ENCODE assay signal across 22 cellular contexts in genomic region chr4:108370826-108371225, GRCh38.
DNase-seq lines count a peak whose midpoint lies in the region; ATAC-seq, FAIRE-seq and TF ChIP-seq lines count a peak whose summit lies in the region.
"Had no signal": no experiment of that assay in that cellular context is flagged by ENCODE, and none has a peak within 500 bp of the region (broad histone marks: within the 10 kb centered on the region; RNA-seq: fewer than 3 reads in every experiment).

No MANE protein-coding gene starts in this region.

- H3K4me2 ChIP-seq in H9 (ENCODE audit: insufficient read depth, insufficient read length, low read length): no peak overlapping the region
- H3K4me2 ChIP-seq: A549, BLaER1 had no signal

- no peak overlapping the region for H2BK12ac ChIP-seq in H9 (ENCODE audit: insufficient read length, low read depth, low read length)

- H3T11ph ChIP-seq in H9 (ENCODE audit: low read length): no peak overlapping the region

- no peaks in the 10 kb centered on the region for H3K36me3 Mint-ChIP-seq in activated CD8-positive, alpha-beta T cell treated with anti-CD3 and anti-CD28 coated beads for 36 hours (ENCODE audit: low read depth)
- H3K36me3 Mint-ChIP-seq in activated CD8-positive, alpha-beta T cell treated with anti-CD3 and anti-CD28 coated beads, Interleukin-2, amount 10 ng/mL, durations not matched to agents 7 days and 5 days (ENCODE audit: low read depth): no peaks in the 10 kb centered on the region
- H3K36me3 Mint-ChIP-seq in H9 (ENCODE audit: insufficient read depth in 1 of 3, low read depth in 3 of 3): no peaks in the 10 kb centered on the region
- H3K36me3 Mint-ChIP-seq in activated naive CD8-positive, alpha-beta T cell treated with anti-CD3 and anti-CD28 coated beads, Interleukin-2, amount 50 U/mL, for 24 hours (ENCODE audit: low read depth): no peaks in the 10 kb centered on the region
- peaks cover 2% of the 10 kb centered on the region for H3K36me3 Mint-ChIP-seq in neural crest cell (ENCODE audit: low read depth)

- no peak overlapping the region for H4K91ac ChIP-seq in H9 (ENCODE audit: insufficient read length, low read depth, low read length)

- no peak overlapping the region for H3K27ac Mint-ChIP-seq in activated CD8-positive, alpha-beta T cell treated with anti-CD3 and anti-CD28 coated beads for 36 hours
- H3K27ac Mint-ChIP-seq in activated CD8-positive, alpha-beta T cell treated with anti-CD3 and anti-CD28 coated beads, Interleukin-2, amount 10 ng/mL, durations not matched to agents 7 days and 5 days: no peak overlapping the region
- no peak overlapping the region for H3K27ac Mint-ChIP-seq in H9
- no peak overlapping the region for H3K27ac Mint-ChIP-seq in activated naive CD8-positive, alpha-beta T cell treated with anti-CD3 and anti-CD28 coated beads, Interleukin-2, amount 50 U/mL, for 24 hours
- H3K27ac Mint-ChIP-seq in neural crest cell (ENCODE audit: unreplicated experiment): peak overlapping the region; percentile 79
- H3K27ac Mint-ChIP-seq: HFFc6 had no signal

- H2AFZ ChIP-seq in H9 (ENCODE audit: low read length): no peak overlapping the region

- CTCF ChIA-PET in activated CD8-positive, alpha-beta T cell treated with anti-CD3 and anti-CD28 coated beads for 36 hours (lab: Charles Lee): interaction anchor here (1.0 to 1.3 kb wide), 3 partner anchors 8 to 14 kb away, joined by 3 to 7 read pairs (median 4); no protein-coding TSS in a partner anchor
- CTCF ChIA-PET in activated CD8-positive, alpha-beta T cell treated with anti-CD3 and anti-CD28 coated beads, Interleukin-2, amount 10 ng/mL, durations not matched to agents 7 days and 5 days (lab: Charles Lee): interaction anchor here (0.6 to 2.4 kb wide), 4 partner anchors 9 to 351 kb away, joined by 3 to 7 read pairs (median 4); no protein-coding TSS in a partner anchor

- no peaks in the 10 kb centered on the region for H3K9me3 ChIP-seq in H9 (ENCODE audit: control insufficient read depth, low read depth, low read length)
- H3K9me3 ChIP-seq: A549, BLaER1, MG63 had no signal

- H3K4me1 ChIP-seq in H9 (ENCODE audit: insufficient read depth, low read length): no peaks in the 10 kb centered on the region
- H3K4me1 ChIP-seq: A549, foreskin keratinocyte, SJSA1 had no signal

- intact Hi-C loops in activated CD8-positive, alpha-beta T cell treated with anti-CD3 and anti-CD28 coated beads for 36 hours (cut with micrococcal nuclease): loop anchor here (10.0 kb wide), 1 partner anchor 54 kb away; no protein-coding TSS in a partner anchor

- POLR2A ChIA-PET in activated CD8-positive, alpha-beta T cell treated with anti-CD3 and anti-CD28 coated beads for 36 hours (lab: Charles Lee): interaction anchor here (1.0 kb wide), 1 partner anchor 15 kb away, joined by 4 read pairs; no protein-coding TSS in a partner anchor
- POLR2A ChIA-PET in activated CD8-positive, alpha-beta T cell treated with anti-CD3 and anti-CD28 coated beads, Interleukin-2, amount 10 ng/mL, durations not matched to agents 7 days and 5 days (lab: Charles Lee): no interaction called here

- FAIRE-seq in GM12892 (lab: Jason Lieb, UNC): no peak
- FAIRE-seq: A549 had no signal

- no peak overlapping the region for H3K4ac ChIP-seq in H9 (ENCODE audit: low read depth, low read length)

- no peak overlapping the region for H4K8ac ChIP-seq in H9 (replicated peaks; ENCODE audit: insufficient read length, low read depth, low read length)

- H3K4me3 Mint-ChIP-seq in activated CD8-positive, alpha-beta T cell treated with anti-CD3 and anti-CD28 coated beads for 36 hours: peak overlapping the region; percentile 74
- H3K4me3 Mint-ChIP-seq in activated CD8-positive, alpha-beta T cell treated with anti-CD3 and anti-CD28 coated beads, Interleukin-2, amount 10 ng/mL, durations not matched to agents 7 days and 5 days: no peak overlapping the region
- H3K4me3 Mint-ChIP-seq in H9 (no peak overlapping the region), neural crest cell (no peak overlapping the region)
- peak overlapping the region; percentile 74 for H3K4me3 Mint-ChIP-seq in activated naive CD8-positive, alpha-beta T cell treated with anti-CD3 and anti-CD28 coated beads, Interleukin-2, amount 50 U/mL, for 24 hours
- H3K4me3 Mint-ChIP-seq: HFFc6 had no signal

- no peak overlapping the region for H3K14ac ChIP-seq in H9 (ENCODE audit: insufficient read depth, low read length)

- no peaks in the 10 kb centered on the region for H3K79me1 ChIP-seq in H9 (ENCODE audit: insufficient read depth, low read depth, low read length, poor library complexity, severe bottlenecking)

- no peak for ATAC-seq in activated CD8-positive, alpha-beta T cell treated with anti-CD3 and anti-CD28 coated beads for 36 hours
- no peak for ATAC-seq in activated CD8-positive, alpha-beta T cell treated with anti-CD3 and anti-CD28 coated beads, Interleukin-2, amount 10 ng/mL, durations not matched to agents 7 days and 5 days
- ATAC-seq in activated naive CD8-positive, alpha-beta T cell treated with anti-CD3 and anti-CD28 coated beads, Interleukin-2, amount 50 U/mL, for 24 hours: no peak
- no peak for ATAC-seq in HG02759 (IDR thresholded peaks at IDR 0.05; ENCODE audit: unreplicated experiment)
- ATAC-seq: A549, foreskin keratinocyte, Panc1 had no signal

- H3K9me3 Mint-ChIP-seq in activated CD8-positive, alpha-beta T cell treated with anti-CD3 and anti-CD28 coated beads for 36 hours: no peaks in the 10 kb centered on the region
- no peaks in the 10 kb centered on the region for H3K9me3 Mint-ChIP-seq in activated CD8-positive, alpha-beta T cell treated with anti-CD3 and anti-CD28 coated beads, Interleukin-2, amount 10 ng/mL, durations not matched to agents 7 days and 5 days (ENCODE audit: insufficient read depth)
- no peaks in the 10 kb centered on the region for H3K9me3 Mint-ChIP-seq in H9
- no peaks in the 10 kb centered on the region for H3K9me3 Mint-ChIP-seq in activated naive CD8-positive, alpha-beta T cell treated with anti-CD3 and anti-CD28 coated beads, Interleukin-2, amount 50 U/mL, for 24 hours
- peaks cover 2% of the 10 kb centered on the region for H3K9me3 Mint-ChIP-seq in neural crest cell
- H3K9me3 Mint-ChIP-seq: HFFc6 had no signal

- H3K18ac ChIP-seq in H9 (ENCODE audit: insufficient read length, low read depth, low read length): no peak overlapping the region

- H3K23ac ChIP-seq in H9 (ENCODE audit: insufficient read length, low read depth, low read length): no peak overlapping the region

- no peak overlapping the region for H2BK15ac ChIP-seq in H9 (ENCODE audit: low read depth, low read length)

- no peaks in the 10 kb centered on the region for H3K23me2 ChIP-seq in H9 (ENCODE audit: insufficient read length, low read depth, low read length, poor library complexity, severe bottlenecking)

- no peak for DNase-seq in activated CD8-positive, alpha-beta T cell treated with anti-CD3 and anti-CD28 coated beads for 36 hours
- DNase-seq in activated CD8-positive, alpha-beta T cell treated with anti-CD3 and anti-CD28 coated beads, Interleukin-2, amount 10 ng/mL, durations not matched to agents 7 days and 5 days: no peak
- no peak for DNase-seq in H9
- no peak for DNase-seq in activated naive CD8-positive, alpha-beta T cell treated with anti-CD3 and anti-CD28 coated beads, Interleukin-2, amount 50 U/mL, for 24 hours
- DNase-seq in neural crest cell (ENCODE audit: low read depth, low spot score): no peak
- no peak for DNase-seq in GM12892 (ENCODE audit: insufficient read length)
- no peak for DNase-seq in NCI-H1105 treated with DMSO at 0.1 percent for 48 hours (lab: John Stamatoyannopoulos, UW)
- DNase-seq: foreskin keratinocyte, GDM1, HFFc6, hippocampal formation, MG63, NCI-H146, NCI-H2227 treated with DMSO at 0.1 percent for 48 hours, NCI-H774, substantia nigra, WERI-Rb-1 had no signal

- no peak overlapping the region for H2BK5ac ChIP-seq in H9 (ENCODE audit: insufficient read length, low read length)

- H2BK20ac ChIP-seq in H9 (ENCODE audit: low read depth, low read length, poor library complexity, severe bottlenecking): no peak overlapping the region

- H3K27ac ChIP-seq in H9 (ENCODE audit: insufficient read length, low read depth, low read length): no peak overlapping the region
- H3K27ac ChIP-seq: A549, BLaER1, foreskin keratinocyte, SJSA1, WERI-Rb-1 had no signal

- H3K27me3 ChIP-seq in H9 (ENCODE audit: insufficient read depth, low read length): no peaks in the 10 kb centered on the region
- H3K27me3 ChIP-seq: BLaER1, SJSA1 had no signal

- peaks cover 39% of the 10 kb centered on the region for H3K4me1 Mint-ChIP-seq in activated CD8-positive, alpha-beta T cell treated with anti-CD3 and anti-CD28 coated beads for 36 hours (ENCODE audit: low read depth)
- H3K4me1 Mint-ChIP-seq in activated CD8-positive, alpha-beta T cell treated with anti-CD3 and anti-CD28 coated beads, Interleukin-2, amount 10 ng/mL, durations not matched to agents 7 days and 5 days (ENCODE audit: low read depth): peaks cover 48% of the 10 kb centered on the region
- H3K4me1 Mint-ChIP-seq in H9: peaks cover 4 to 12% of the 10 kb centered on the region in 2 experiments; a peak in 2 of 4 replicates
- H3K4me1 Mint-ChIP-seq in activated naive CD8-positive, alpha-beta T cell treated with anti-CD3 and anti-CD28 coated beads, Interleukin-2, amount 50 U/mL, for 24 hours: peaks cover 34% of the 10 kb centered on the region
- H3K4me1 Mint-ChIP-seq in neural crest cell: peaks cover 33% of the 10 kb centered on the region

- no peaks in the 10 kb centered on the region for H3K79me2 ChIP-seq in H9 (ENCODE audit: insufficient read depth, low read length)

- H3K27me3 Mint-ChIP-seq in activated CD8-positive, alpha-beta T cell treated with anti-CD3 and anti-CD28 coated beads for 36 hours: peaks cover 7% of the 10 kb centered on the region
- H3K27me3 Mint-ChIP-seq in activated CD8-positive, alpha-beta T cell treated with anti-CD3 and anti-CD28 coated beads, Interleukin-2, amount 10 ng/mL, durations not matched to agents 7 days and 5 days (ENCODE audit: low read depth): peaks cover 39% of the 10 kb centered on the region
- H3K27me3 Mint-ChIP-seq in H9 (ENCODE audit: low read depth) (no peaks in the 10 kb centered on the region; the same call in none of the 2 replicates), neural crest cell (ENCODE audit: low read depth) (no peaks in the 10 kb centered on the region)
- H3K27me3 Mint-ChIP-seq in activated naive CD8-positive, alpha-beta T cell treated with anti-CD3 and anti-CD28 coated beads, Interleukin-2, amount 50 U/mL, for 24 hours: peaks cover 21% of the 10 kb centered on the region

- TF ChIP-seq CTCF in activated CD8-positive, alpha-beta T cell treated with anti-CD3 and anti-CD28 coated beads for 36 hours (IDR thresholded peaks at IDR 0.05): no peak
- no peak for TF ChIP-seq CTCF in H9 (conservative IDR thresholded peaks at IDR 0.05)
- TF ChIP-seq CTCF in neural crest cell (conservative IDR thresholded peaks at IDR 0.05): no peak

- no peak for TF ChIP-seq POLR2A in GM12892 (IDR thresholded peaks at IDR 0.05; ENCODE audit: low read depth, low read length)

- no CpG with 5 or more reads among the region's 8 CpGs for WGBS in H9 (ENCODE audit: extremely low coverage, insufficient read length, low lambda C conversion rate)

- peak overlapping the region; percentile 7 for H4K5ac ChIP-seq in H9 (ENCODE audit: insufficient read length, low read depth, low read length)

- no peaks in the 10 kb centered on the region for H4K20me1 ChIP-seq in H9 (ENCODE audit: control insufficient read depth, insufficient read depth, insufficient read length)
- H4K20me1 ChIP-seq: BLaER1 had no signal

- H3K9ac ChIP-seq in H9 (ENCODE audit: extremely low read depth, insufficient read length, low read length): no peak overlapping the region
- H3K9ac ChIP-seq: BLaER1 had no signal

- no peak overlapping the region for H2BK120ac ChIP-seq in H9 (ENCODE audit: low read depth, low read length, poor library complexity, severe bottlenecking)

- H3K56ac ChIP-seq in H9 (ENCODE audit: insufficient read length, low read depth, low read length): no peak overlapping the region

- H2AK5ac ChIP-seq in H9 (ENCODE audit: insufficient read length, low read length): no peak overlapping the region

Comparison
In these comparisons a context has a peak if more than half of its experiments do, and no peak if none do; other contexts are left out.
1. H3K4me3 Mint-ChIP-seq: peak in activated CD8-positive, alpha-beta T cell treated with anti-CD3 and anti-CD28 coated beads for 36 hours (single experiment) and activated naive CD8-positive, alpha-beta T cell treated with anti-CD3 and anti-CD28 coated beads, Interleukin-2, amount 50 U/mL, for 24 hours (single experiment); none in activated CD8-positive, alpha-beta T cell treated with anti-CD3 and anti-CD28 coated beads, Interleukin-2, amount 10 ng/mL, durations not matched to agents 7 days and 5 days (single experiment), H9 (0 of 2) and neural crest cell (single experiment).